ENCODE assay signal across 18 cellular contexts in genomic region chr22:44279059-44279340, GRCh38. TPM values are rescaled to one million over a fixed set of nuclear protein-coding genes. Genes with fewer than 3 reads are reported as not detected.
DNase-seq lines count a peak whose midpoint lies in the region; ATAC-seq, FAIRE-seq and TF ChIP-seq lines count a peak whose summit lies in the region.
"Had no signal": no experiment of that assay in that cellular context is flagged by ENCODE, and none has a peak within 500 bp of the region (broad histone marks: within the 10 kb centered on the region; RNA-seq: fewer than 3 reads in every experiment).

No MANE protein-coding gene starts in this region.

- no peaks in the 10 kb centered on the region for H3K9me3 ChIP-seq in H1 (ENCODE audit: insufficient read depth in 2 of 2, low read depth in 1 of 2, low read length in 1 of 2)

- no peak overlapping the region for H3K4ac ChIP-seq in H1 (replicated peaks; ENCODE audit: insufficient read length, low read depth, low read length)

- H3K79me2 ChIP-seq in H1 (ENCODE audit: control insufficient read depth in 1 of 2, insufficient read depth in 2 of 2, low read length in 2 of 2) = no peaks in the 10 kb centered on the region

- TF ChIP-seq EP300 in H1 (IDR thresholded peaks at IDR 0.05; ENCODE audit: borderline replicate concordance in 1 of 2, low read depth in 2 of 2, low read length in 2 of 2) = no peak

- H4K5ac ChIP-seq in H1 (ENCODE audit: insufficient read length, low read depth, low read length) = no peak overlapping the region

- H3K27me3 ChIP-seq in H1 (replicated peaks in 1 of 4; ENCODE audit: control insufficient read depth in 3 of 4, extremely low read depth in 1 of 4, insufficient read depth in 3 of 4, low read length in 3 of 4) = no peaks in the 10 kb centered on the region

- no peak overlapping the region for H3K9ac ChIP-seq in H1 (replicated peaks in 1 of 4; ENCODE audit: extremely low read depth in 1 of 4, low read depth in 3 of 4, low read length in 3 of 4)
- H3K9ac ChIP-seq: GM23248 had no signal

- no peak overlapping the region for H2BK5ac ChIP-seq in H1 (ENCODE audit: low read depth, low read length)

- no peak overlapping the region for H3K4me2 ChIP-seq in H1 (ENCODE audit: insufficient read depth in 1 of 2, low read depth in 2 of 2, low read length in 2 of 2)

- H3K79me1 ChIP-seq in H1 (ENCODE audit: low read depth, low read length) = no peaks in the 10 kb centered on the region

- H3K27ac ChIP-seq in H1 (ENCODE audit: low read depth, low read length) = no peak overlapping the region
- H3K27ac ChIP-seq: GM23248, SK-N-MC had no signal

- ATAC-seq in Right ventricle myocardium superior (ENCODE audit: poor library complexity) = no peak
- ATAC-seq in left ventricle myocardium superior = no peak
- ATAC-seq: PC-3 had no signal

- H4K20me1 ChIP-seq in H1 (replicated peaks in 1 of 2; ENCODE audit: control insufficient read depth in 1 of 2, insufficient read depth in 2 of 2, low read length in 2 of 2) = no peaks in the 10 kb centered on the region

- no peak overlapping the region for H3K4me3 ChIP-seq in H1 (ENCODE audit: extremely low read depth in 1 of 4, insufficient read depth in 2 of 4, low read depth in 3 of 4, low read length in 4 of 4)
- H3K4me3 ChIP-seq: GM23248, SK-N-MC had no signal

- no peak for TF ChIP-seq POLR2A in H1 (IDR thresholded peaks at IDR 0.05; ENCODE audit: control extremely low read depth in 1 of 2, low read depth in 2 of 2, low read length in 2 of 2)

- H2AK5ac ChIP-seq in H1 (ENCODE audit: low read depth, low read length) = no peak overlapping the region

- no peak overlapping the region for H3K56ac ChIP-seq in H1 (replicated peaks; ENCODE audit: insufficient read length, low read depth, low read length)

- H3K4me1 ChIP-seq in H1 (replicated peaks in 1 of 4; ENCODE audit: control insufficient read depth in 3 of 4, insufficient read depth in 4 of 4, low read length in 3 of 4) = peaks cover 0 to 11% (median 6%) of the 10 kb centered on the region in 4 experiments; a peak in 6 of 7 replicates

- H3K18ac ChIP-seq in H1 (ENCODE audit: extremely low read depth, low read length) = no peak overlapping the region; the same call in 1 of the 2 replicates

- H3K23ac ChIP-seq in H1 (ENCODE audit: insufficient read length) = no peak overlapping the region

- H2AFZ ChIP-seq in H1 (ENCODE audit: low read length) = no peak overlapping the region
- H2AFZ ChIP-seq: GM23248 had no signal

- no peak for TF ChIP-seq RAD21 in H1 (IDR thresholded peaks at IDR 0.05 in 1 of 2, conservative IDR thresholded peaks at IDR 0.05 in 1 of 2; ENCODE audit: low read depth in 2 of 2, low read length in 2 of 2)

- H2BK15ac ChIP-seq in H1 (ENCODE audit: low read length) = no peak overlapping the region

- H4K8ac ChIP-seq in H1 (ENCODE audit: extremely low read depth, insufficient read depth, low read length) = no peak overlapping the region

- no peaks in the 10 kb centered on the region for H3K23me2 ChIP-seq in H1 (ENCODE audit: low read depth, low read length)

- H3K36me3 ChIP-seq in H1 (ENCODE audit: control insufficient read depth in 2 of 4, insufficient read depth in 4 of 4, low read length in 3 of 4) = no peaks in the 10 kb centered on the region

- CTCF ChIA-PET in H1 (lab: Charles Lee; ENCODE audit: partially characterized antibody) = no interaction called here

- no peak overlapping the region for H2BK20ac ChIP-seq in H1 (ENCODE audit: low read length)

- no peak for TF ChIP-seq CTCF in H1 (IDR thresholded peaks at IDR 0.05; ENCODE audit: control extremely low read depth in 1 of 3, insufficient read depth in 1 of 3, low read depth in 1 of 3, low read length in 3 of 3)

- FAIRE-seq in H1 (lab: Jason Lieb, UNC) = no peak

- 91% methylated on average over 9 of the region's 9 CpGs; no CpG with 5 or more reads in 1 of the 2 experiments for WGBS in H1 (ENCODE audit: extremely low coverage in 1 of 2, insufficient coverage in 1 of 2, insufficient read length in 1 of 2, insufficient replicate concordance in 2 of 2, low coverage in 1 of 2, low lambda C conversion rate in 2 of 2, missing lambda C conversion rate in 1 of 2), 2 experiments

- H4K91ac ChIP-seq in H1 (replicated peaks; ENCODE audit: insufficient read length, low read length) = peak overlapping the region; percentile 42

- intact Hi-C loops in Right ventricle myocardium superior (cut with DNase I) (no loop called here), left ventricle myocardium superior (cut with micrococcal nuclease) (no loop called here)

- no peak overlapping the region for H2BK12ac ChIP-seq in H1 (ENCODE audit: low read depth, low read length)

- H3K14ac ChIP-seq in H1 (ENCODE audit: insufficient read length) = no peak overlapping the region

- POLR2A ChIA-PET in H1 (lab: Charles Lee; ENCODE audit: partially characterized antibody) = no interaction called here

- DNase-seq in Right ventricle myocardium superior = peak; percentile 35
- DNase-seq in left ventricle myocardium superior = no peak
- DNase-seq in NCI-H146 treated with DMSO at 0.1 percent for 48 hours (lab: John Stamatoyannopoulos, UW; ENCODE audit: unreplicated experiment) = peak; percentile 80
- no peak for DNase-seq in H1 (ENCODE audit: low read depth in 1 of 2, low spot score in 2 of 2)
- no peak for DNase-seq in iPS-NIHi7 (ENCODE audit: extremely low spot score)
- no peak for DNase-seq in HT-29 (ENCODE audit: low spot score)
- DNase-seq in NCI-H1436 (lab: John Stamatoyannopoulos, UW) = no peak
- DNase-seq: DMS53, GM23248, Karpas-422, MM.1S, NCI-H1105 treated with DMSO at 0.1 percent for 48 hours, NCI-H2029 treated with DMSO at 0.1 percent for 48 hours, NCI-H524 treated with DMSO at 0.1 percent for 48 hours, PC-3, T-helper 1 cell, T1000 had no signal

- H2BK120ac ChIP-seq in H1 (replicated peaks; ENCODE audit: low read depth, low read length) = no peak overlapping the region

TF ChIP-seq in H1, 55 proteins besides CTCF, POLR2A, EP300 and RAD21:
- TF ChIP-seq SIRT6 (IDR thresholded peaks at IDR 0.05; ENCODE audit: low read length) (no peak), SAP30 (IDR thresholded peaks at IDR 0.05; ENCODE audit: insufficient read depth, insufficient replicate concordance, low read length) (no peak), RXRA (IDR thresholded peaks at IDR 0.05; ENCODE audit: insufficient read depth, low read depth, low read length) (no peak), MAX (IDR thresholded peaks at IDR 0.05) (no peak), MAFK (IDR thresholded peaks at IDR 0.05; ENCODE audit: low read depth, low read length) (no peak), KDM4A (IDR thresholded peaks at IDR 0.05; ENCODE audit: low read depth, low read length, severe bottlenecking) (no peak), BACH1 (IDR thresholded peaks at IDR 0.05; ENCODE audit: low read length) (no peak), EZH2 (IDR thresholded peaks at IDR 0.05; ENCODE audit: low read depth, low read length, severe bottlenecking) (no peak), HDAC6 (IDR thresholded peaks at IDR 0.05; ENCODE audit: low read depth, low read length) (no peak), SP2 (IDR thresholded peaks at IDR 0.05; ENCODE audit: low read length) (no peak), GABPA (IDR thresholded peaks at IDR 0.05; ENCODE audit: borderline replicate concordance, insufficient read depth, low read length) (no peak), GTF2F1 (IDR thresholded peaks at IDR 0.05; ENCODE audit: borderline replicate concordance, low read depth, low read length) (no peak)

RNA-seq across cellular contexts. Expression of gene SHISAL1, which starts 33.8 kb away (rescaled TPM):
- 1.3 TPM for total RNA-seq in Right ventricle myocardium superior
- total RNA-seq in left ventricle myocardium superior = 0.55 TPM
- 5.4 and 5.8 TPM in 2 replicates for total RNA-seq in H1 (2021; fragmentation: NEBNext Ultra II Directional; extraction: Animal tissue kit (Norgen Biotek cat#: 25700))
- polyA plus RNA-seq in H1 (2011; rRNA removed) = 2.4 and 3.7 TPM in 2 replicates
- 2.7 TPM for polyA plus RNA-seq in H1 (2011; cell fraction: cytosol; rRNA removed)
- 3.0 TPM for polyA plus RNA-seq in H1 (2011; cell fraction: nucleus; rRNA removed)
- polyA plus RNA-seq in H1 (2012, experiment 1 of 2) = 4.3 to 5.6 TPM (median 5.0 TPM) in 4 replicates
- polyA plus RNA-seq in H1 (2012, experiment 2 of 2) = 3.5 TPM
- 2.3 TPM for polyA plus RNA-seq in H1 (2013, experiment 1 of 2)
- 2.5 TPM for polyA plus RNA-seq in H1 (2013, experiment 2 of 2)
- 7.7 and 11.4 TPM in 2 replicates for polyA minus RNA-seq in H1 (2011; rRNA and poly(A)+ RNA removed)
- polyA minus RNA-seq in H1 (2011; cell fraction: cytosol; rRNA and poly(A)+ RNA removed) = 2.6 TPM
- 2.2 TPM for polyA minus RNA-seq in H1 (2011; cell fraction: nucleus; rRNA and poly(A)+ RNA removed)
- total RNA-seq in HT-29 (2014; rRNA removed; shearing (Covaris generic)) = not detected in 2 replicates

Comparison
In these comparisons a context has a peak if more than half of its experiments do, and no peak if none do; other contexts are left out.
1. DNase-seq: peak in Right ventricle myocardium superior (single experiment) and NCI-H146 treated with DMSO at 0.1 percent for 48 hours (single experiment); none in left ventricle myocardium superior (single experiment), H1 (0 of 2), iPS-NIHi7 (single experiment), HT-29 (single experiment) and NCI-H1436 (single experiment).